29 cellular contexts compared by ENCODE assay signal in the genomic region with DNA sequence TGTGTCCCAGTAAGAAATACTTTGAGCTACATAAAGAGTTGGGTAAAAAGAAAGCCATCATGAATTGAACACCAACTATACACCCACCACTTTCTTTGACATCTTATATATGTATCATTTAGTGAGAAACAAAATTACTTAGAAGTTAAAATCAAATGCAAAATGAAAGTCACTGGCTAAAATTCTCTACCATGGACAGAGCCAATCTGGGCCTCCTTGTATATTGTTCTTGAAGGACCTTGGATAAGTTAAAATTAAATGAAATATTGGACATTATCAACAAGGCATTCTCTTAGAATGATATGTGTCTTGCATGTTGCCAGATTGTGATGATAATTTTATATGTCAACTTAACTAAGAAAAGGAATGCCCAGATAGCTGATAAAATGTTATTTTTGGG.
"Had no signal": no experiment of that assay in that cellular context is flagged by ENCODE, and none has a peak within 500 bp of the region (broad histone marks: within the 10 kb centered on the region; RNA-seq: fewer than 3 reads in every experiment).

No MANE protein-coding gene starts in this region.

- H3K9me3 ChIP-seq: neutrophil, psoas muscle, right atrium auricular region, right lobe of liver, testis, thyroid gland, transverse colon, upper lobe of left lung, vagina had no signal

- H3K36me3 ChIP-seq: neural progenitor cell, neutrophil, right atrium auricular region, right lobe of liver, stomach, thyroid gland, transverse colon, upper lobe of left lung, vagina had no signal

- DNase-seq: hippocampal formation; kidney glomerular epithelial cell; left colon; mesendoderm; naive B cell; natural killer cell; nephron progenitor cell; occipital lobe; psoas muscle; right lobe of liver; stimulated activated CD4-positive, alpha-beta T cell treated with anti-CD3 and anti-CD28 coated beads, Interleukin-1b, Interleukin-23, amount 100 ng/mL, for 48 hours; stimulated activated CD4-positive, alpha-beta T cell treated with anti-CD3 and anti-CD28 coated beads, Interleukin-2, amount 100 ng/mL, for 48 hours; stimulated activated CD4-positive, alpha-beta T cell treated with anti-CD3 and anti-CD28 coated beads, Interleukin-4, amount 100 ng/mL, for 4 hours; stimulated activated CD8-positive, alpha-beta memory T cell treated with anti-CD3 and anti-CD28 coated beads, Interleukin-4, amount 100 ng/mL, for 48 hours; stimulated activated naive CD8-positive, alpha-beta T cell treated with anti-CD3 and anti-CD28 coated beads, Interleukin-15, Interleukin-2, amounts not matched to agents 100 U/mL and 50 U/mL, for 24 hours; stomach; testis; thyroid gland; transverse colon; upper lobe of left lung had no signal

- H3K4me1 Mint-ChIP-seq: mesothelial cell of epicardium; naive B cell; natural killer cell; nephron progenitor cell; stimulated activated memory B cell treated with anti-CD40 and anti-IgM and Interleukin-4, amounts not matched to agents 10 μg/mL and 1 μg/mL and 100 μg/mL, for 72 hours had no signal

- H3K4me3 ChIP-seq: lung, neural progenitor cell, psoas muscle, right atrium auricular region, right lobe of liver, smooth muscle cell, stomach, testis, thyroid gland, transverse colon, upper lobe of left lung, vagina had no signal

- ATAC-seq: left colon; natural killer cell; psoas muscle; stimulated activated memory B cell treated with anti-CD40 and anti-IgM and Interleukin-4, amounts not matched to agents 10 μg/mL and 1 μg/mL and 100 μg/mL, for 72 hours; stimulated activated naive CD8-positive, alpha-beta T cell treated with anti-CD3 and anti-CD28 coated beads, Interleukin-15, Interleukin-2, amounts not matched to agents 100 U/mL and 50 U/mL, for 24 hours had no signal

- H3K27ac ChIP-seq: neural progenitor cell, neutrophil, parathyroid adenoma, psoas muscle, right lobe of liver, stomach, testis, thyroid gland, transverse colon, upper lobe of left lung, vagina had no signal

- H3K4me1 ChIP-seq: neural progenitor cell, parathyroid adenoma, psoas muscle, right atrium auricular region, right lobe of liver, stomach, testis, thyroid gland, transverse colon, upper lobe of left lung, vagina had no signal

- H3K27ac Mint-ChIP-seq: mesothelial cell of epicardium; naive B cell; natural killer cell; nephron progenitor cell; neural progenitor cell; stimulated activated memory B cell treated with anti-CD40 and anti-IgM and Interleukin-4, amounts not matched to agents 10 μg/mL and 1 μg/mL and 100 μg/mL, for 72 hours had no signal

- H3K9me3 Mint-ChIP-seq: mesothelial cell of epicardium; nephron progenitor cell; neural progenitor cell; stimulated activated memory B cell treated with anti-CD40 and anti-IgM and Interleukin-4, amounts not matched to agents 10 μg/mL and 1 μg/mL and 100 μg/mL, for 72 hours had no signal

- H3K4me2 ChIP-seq: neural progenitor cell, smooth muscle cell had no signal

- H2AFZ ChIP-seq: neural progenitor cell, parathyroid adenoma had no signal

- H3K79me2 ChIP-seq: parathyroid adenoma had no signal

- H3K27me3 ChIP-seq: neural progenitor cell, neutrophil, right atrium auricular region, right lobe of liver, stomach, testis, thyroid gland, transverse colon, upper lobe of left lung, vagina had no signal

- H3K4me3 Mint-ChIP-seq: mesothelial cell of epicardium; naive B cell; natural killer cell; nephron progenitor cell; neural progenitor cell; stimulated activated memory B cell treated with anti-CD40 and anti-IgM and Interleukin-4, amounts not matched to agents 10 μg/mL and 1 μg/mL and 100 μg/mL, for 72 hours had no signal

- H3K27me3 Mint-ChIP-seq: stimulated activated memory B cell treated with anti-CD40 and anti-IgM and Interleukin-4, amounts not matched to agents 10 μg/mL and 1 μg/mL and 100 μg/mL, for 72 hours had no signal

- H3K36me3 Mint-ChIP-seq: mesothelial cell of epicardium; naive B cell; natural killer cell; neural progenitor cell; stimulated activated memory B cell treated with anti-CD40 and anti-IgM and Interleukin-4, amounts not matched to agents 10 μg/mL and 1 μg/mL and 100 μg/mL, for 72 hours had no signal
